8 cellular contexts compared by ENCODE assay signal in the genomic region with DNA sequence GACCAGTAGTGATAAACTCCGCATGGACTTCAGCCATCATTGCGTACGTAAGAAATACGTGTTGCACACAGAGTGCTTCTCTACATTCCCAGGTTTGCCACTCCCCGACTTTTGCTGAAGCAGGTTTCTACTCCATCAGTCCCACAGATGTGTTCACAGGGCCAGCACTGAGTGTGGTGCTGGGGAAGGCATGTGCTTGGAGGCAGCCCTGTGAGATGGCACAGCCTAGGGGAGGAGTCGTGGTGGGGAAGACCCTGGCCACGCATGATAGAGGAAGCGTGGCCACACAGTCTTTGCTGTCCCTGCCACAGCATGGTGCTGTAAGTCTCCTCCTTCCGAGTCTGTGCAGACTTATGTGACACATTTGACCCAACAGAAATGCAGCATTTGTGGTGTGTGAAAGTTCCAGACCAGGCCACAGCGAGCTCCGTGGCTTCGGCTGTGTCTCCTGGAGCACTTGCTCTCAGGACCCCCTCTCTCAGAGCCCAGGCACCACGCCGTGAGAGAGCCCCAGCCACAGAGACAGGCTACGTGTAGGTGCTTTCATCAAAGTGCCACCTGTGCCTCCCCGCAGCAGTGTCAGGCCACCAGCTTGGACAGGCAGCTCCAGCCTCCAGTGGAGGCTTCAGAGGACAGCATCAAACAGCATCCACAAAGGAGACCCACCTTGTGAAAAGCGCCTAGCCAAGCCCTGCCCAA.
DNase-seq lines count a peak whose midpoint lies in the region; ATAC-seq and TF ChIP-seq lines count a peak whose summit lies in the region.
"Had no signal": no experiment of that assay in that cellular context is flagged by ENCODE, and none has a peak within 500 bp of the region (broad histone marks: within the 10 kb centered on the region; RNA-seq: fewer than 3 reads in every experiment).

No MANE protein-coding gene starts in this region.

- TF ChIP-seq POLR2A in sigmoid colon (IDR thresholded peaks at IDR 0.05): no peak

- H3K4me2 ChIP-seq in MM.1S (ENCODE audit: low read depth, low read length): peak overlapping the region; percentile 94

- no peak overlapping the region; the same call in 1 of the 2 replicates for H2AFZ ChIP-seq in MM.1S (ENCODE audit: low read length)

- H3K36me3 ChIP-seq in MM.1S (replicated peaks; ENCODE audit: insufficient read depth, low read length) (no peaks in the 10 kb centered on the region), duodenal mucosa (ENCODE audit: control insufficient read depth in 1 of 2, insufficient read depth in 2 of 2, low read length in 2 of 2) (no peaks in the 10 kb centered on the region), sigmoid colon (no peaks in the 10 kb centered on the region)

- no peak for TF ChIP-seq EP300 in sigmoid colon (IDR thresholded peaks at IDR 0.05)

- WGBS in sigmoid colon, 2 donors: 80 to 86% methylated on average over 17 of the region's 17 CpGs

- H3K4me1 ChIP-seq in MM.1S (ENCODE audit: low read length): peaks cover 48% of the 10 kb centered on the region
- peaks cover 32 to 39% of the 10 kb centered on the region in 2 donors for H3K4me1 ChIP-seq in duodenal mucosa (ENCODE audit: control insufficient read depth in 1 of 2, insufficient read depth in 2 of 2, low read length in 2 of 2)
- H3K4me1 ChIP-seq in sigmoid colon: peaks cover 0 to 9% (median 6%) of the 10 kb centered on the region in 4 donors

- peaks cover 25% of the 10 kb centered on the region for H3K79me2 ChIP-seq in MM.1S (ENCODE audit: low read length)

- H3K4me3 ChIP-seq in MM.1S (ENCODE audit: low read length) (peak overlapping the region; percentile 43; the same call in 1 of the 2 replicates), duodenal mucosa (ENCODE audit: low read depth in 1 of 2, low read length in 2 of 2) (peak overlapping the region in 1 of 2 donors; percentile 36), sigmoid colon (no peak overlapping the region)

- H3K27ac ChIP-seq in MM.1S (ENCODE audit: low read length) (peak overlapping the region; percentile 98), duodenal mucosa (ENCODE audit: low read depth, low read length) (peak overlapping the region; percentile 49), sigmoid colon (peak overlapping the region in 1 of 4 donors; percentile 20)

- no peaks in the 10 kb centered on the region for H4K20me1 ChIP-seq in MM.1S (ENCODE audit: insufficient read depth, low read length)

- no peaks in the 10 kb centered on the region for H3K9me3 ChIP-seq in MM.1S (replicated peaks; ENCODE audit: insufficient read depth, low read length)
- H3K9me3 ChIP-seq in duodenal mucosa (ENCODE audit: control insufficient read depth in 1 of 2, low read length in 2 of 2): no peaks in the 10 kb centered on the region
- no peaks in the 10 kb centered on the region for H3K9me3 ChIP-seq in sigmoid colon

- intact Hi-C loops in sigmoid colon (cut with DNase I): no loop called here

- H3F3A ChIP-seq in MM.1S (ENCODE audit: insufficient read depth, low read length): peaks cover 33% of the 10 kb centered on the region

- H3K27me3 ChIP-seq in MM.1S (replicated peaks; ENCODE audit: insufficient read depth, low read length) (no peaks in the 10 kb centered on the region), duodenal mucosa (ENCODE audit: control insufficient read depth in 1 of 2, insufficient read depth in 2 of 2, low read length in 2 of 2) (no peaks in the 10 kb centered on the region), sigmoid colon (no peaks in the 10 kb centered on the region)

- H3K9ac ChIP-seq in MM.1S (ENCODE audit: low read length) (peak overlapping the region; percentile 81), duodenal mucosa (ENCODE audit: low read depth in 1 of 2, low read length in 2 of 2) (peak overlapping the region; percentile 6 to 48)

- ATAC-seq in GM21381 (IDR thresholded peaks at IDR 0.05; ENCODE audit: unreplicated experiment): peak; percentile 37

- no peak for TF ChIP-seq CTCF in MM.1S (IDR thresholded peaks at IDR 0.05; ENCODE audit: low read length)
- no peak for TF ChIP-seq CTCF in sigmoid colon (IDR thresholded peaks at IDR 0.05)

- H3K9me2 ChIP-seq in MM.1S (replicated peaks; ENCODE audit: insufficient read depth, low read length): no peaks in the 10 kb centered on the region

- DNase-seq in MM.1S: peak; percentile 37
- DNase-seq in stimulated activated CD8-positive, alpha-beta memory T cell treated with anti-CD3 and anti-CD28 coated beads, Interleukin-4, amount 100 ng/mL, for 48 hours: peak; percentile 73
- no peak for DNase-seq in sigmoid colon
- no peak for DNase-seq in NCI-H510A (lab: John Stamatoyannopoulos, UW)
- no peak for DNase-seq in COR-L47 (lab: John Stamatoyannopoulos, UW)
- DNase-seq: NCI-H187 treated with DMSO at 0.1 percent for 48 hours had no signal

Comparison
In these comparisons a context has a peak if more than half of its experiments do, and no peak if none do; other contexts are left out.
1. DNase-seq: peak in MM.1S (single experiment) and stimulated activated CD8-positive, alpha-beta memory T cell treated with anti-CD3 and anti-CD28 coated beads, Interleukin-4, amount 100 ng/mL, for 48 hours (single experiment); none in sigmoid colon (single experiment), NCI-H510A (single experiment) and COR-L47 (single experiment).